ENCODE assay signal across 19 cellular contexts in genomic region chr2:227191367-227191766, GRCh38. TPM values are rescaled to one million over a fixed set of nuclear protein-coding genes. Genes with fewer than 3 reads are reported as not detected.
DNase-seq lines count a peak whose midpoint lies in the region; ATAC-seq, FAIRE-seq and TF ChIP-seq lines count a peak whose summit lies in the region.
"Had no signal": no experiment of that assay in that cellular context is flagged by ENCODE, and none has a peak within 500 bp of the region (broad histone marks: within the 10 kb centered on the region; RNA-seq: fewer than 3 reads in every experiment).

No MANE protein-coding gene starts in this region.

- H3K27ac ChIP-seq in A549 (peak overlapping the region; percentile 55 to 79), RWPE1 (no peak overlapping the region)
- H3K27ac ChIP-seq: KMS-11, upper lobe of left lung, VCaP had no signal

- DNase-seq in A549 (ENCODE audit: low read depth in 1 of 2, low spot score in 1 of 2) (peak; percentile 12 to 67), HEK293T (ENCODE audit: extremely low spot score) (peak; percentile 22), RPMI7951 (ENCODE audit: low read depth) (peak; percentile 84), fibroblast of the aortic adventitia (ENCODE audit: low read depth) (peak; percentile 45), HuH-7.5 (ENCODE audit: low spot score) (no peak), RWPE1 (ENCODE audit: low spot score) (no peak)
- DNase-seq: amniotic stem cell; DMS153; effector CD8-positive, alpha-beta T cell; glutamatergic neuron; HFFc6; upper lobe of left lung had no signal

- CTCF ChIA-PET in A549 (lab: Yijun Ruan, JAX) (interaction anchor here (0.9 kb wide), 1 partner anchor 47 kb away, joined by 5 read pairs; no protein-coding TSS in a partner anchor), HEK293T (lab: Yijun Ruan, JAX) (no interaction called here), RWPE1 (lab: Yijun Ruan, JAX) (interaction anchor here (0.6 kb wide), 1 partner anchor 288 kb away, joined by 4 read pairs; no protein-coding TSS in a partner anchor)

- no peaks in the 10 kb centered on the region for H3K9me3 ChIP-seq in A549
- H3K9me3 ChIP-seq: upper lobe of left lung had no signal

- ATAC-seq in A549 (peak in 1 of 2 experiments; percentile 64; a peak in 3 of 6 replicates), GM19328 (IDR thresholded peaks at IDR 0.05; ENCODE audit: unreplicated experiment) (no peak), HG03108 (IDR thresholded peaks at IDR 0.05; ENCODE audit: unreplicated experiment) (no peak)
- ATAC-seq: left lobe of liver, Right ventricle myocardium inferior had no signal

- TF ChIP-seq EP300 in A549 (IDR thresholded peaks at IDR 0.05): no peak

- H3K4me3 ChIP-seq in A549: no peak overlapping the region
- no peak overlapping the region for H3K4me3 ChIP-seq in fibroblast of the aortic adventitia (ENCODE audit: low read depth, low read length)
- H3K4me3 ChIP-seq: smooth muscle cell, upper lobe of left lung had no signal

- TF ChIP-seq CTCF in A549 (IDR thresholded peaks at IDR 0.05) (no peak), fibroblast of the aortic adventitia (IDR thresholded peaks at IDR 0.05; ENCODE audit: insufficient read depth, low read length) (no peak), RWPE1 (conservative IDR thresholded peaks at IDR 0.05; ENCODE audit: low read depth) (no peak)

- peaks cover 38% of the 10 kb centered on the region for H3K4me1 ChIP-seq in A549

- 32% methylated on average over 3 of the region's 3 CpGs for WGBS in A549 (ENCODE audit: missing lambda C conversion rate)

- no peak for FAIRE-seq in A549 (lab: Jason Lieb, UNC)

- TF ChIP-seq RAD21 in A549 (conservative IDR thresholded peaks at IDR 0.05 in 1 of 2, IDR thresholded peaks at IDR 0.05 in 1 of 2): no peak

- no peak for TF ChIP-seq POLR2A in A549 (IDR thresholded peaks at IDR 0.05; ENCODE audit: low read length)

- POLR2A ChIA-PET in A549 (lab: Yijun Ruan, JAX): no interaction called here
- POLR2A ChIA-PET in HEK293T (lab: Yijun Ruan, JAX): no interaction called here
- POLR2A ChIA-PET in RWPE1 (lab: Yijun Ruan, JAX; ENCODE audit: low non-redundant PET): no interaction called here

- peak overlapping the region; percentile 16 for H3K4me2 ChIP-seq in A549
- H3K4me2 ChIP-seq: KMS-11, smooth muscle cell had no signal

TF ChIP-seq in A549, 52 proteins besides CTCF, POLR2A, EP300 and RAD21 (continues in another document):
- no peak for TF ChIP-seq SMC3 (IDR thresholded peaks at IDR 0.05)
- no peak for TF ChIP-seq PHF8 (IDR thresholded peaks at IDR 0.05; ENCODE audit: borderline replicate concordance, low read depth)
- no peak for TF ChIP-seq FOSL2 (IDR thresholded peaks at IDR 0.05)
- peak; percentile 25; the same call in 1 of the 2 replicates for TF ChIP-seq FOSL2 (CRISPR knock-in tag; IDR thresholded peaks at IDR 0.05)
- TF ChIP-seq RARB (CRISPR knock-in tag; IDR thresholded peaks at IDR 0.05): no peak
- TF ChIP-seq HEYL (CRISPR knock-in tag; IDR thresholded peaks at IDR 0.05): no peak
- TF ChIP-seq E2F6 (IDR thresholded peaks at IDR 0.05; ENCODE audit: borderline replicate concordance, low read depth): no peak
- peak; percentile 98 for TF ChIP-seq MAFK (IDR thresholded peaks at IDR 0.05; ENCODE audit: partially characterized antibody)
- no peak for TF ChIP-seq ELK1 (IDR thresholded peaks at IDR 0.05; ENCODE audit: low read depth, low read length)
- no peak for TF ChIP-seq RCOR1 (IDR thresholded peaks at IDR 0.05; ENCODE audit: low read depth, low read length)
- no peak for TF ChIP-seq HES2 (IDR thresholded peaks at IDR 0.05)
- no peak for TF ChIP-seq TP53 (CRISPR knock-in tag; IDR thresholded peaks at IDR 0.05)
- no peak for TF ChIP-seq MAX (IDR thresholded peaks at IDR 0.05)
- no peak for TF ChIP-seq ZFP36 (IDR thresholded peaks at IDR 0.05; ENCODE audit: borderline replicate concordance, partially characterized antibody)
- TF ChIP-seq CEBPB (IDR thresholded peaks at IDR 0.05): no peak
- no peak for TF ChIP-seq KDM5A (IDR thresholded peaks at IDR 0.05)

TF ChIP-seq in HEK293T, 16 proteins besides CTCF, POLR2A, EP300 and RAD21:
- no peak for TF ChIP-seq TARDBP (IDR thresholded peaks at IDR 0.05)
- TF ChIP-seq ZNF384 (IDR thresholded peaks at IDR 0.05): no peak
- peak; percentile 53; the same call in 1 of the 2 replicates for TF ChIP-seq PKNOX1 (IDR thresholded peaks at IDR 0.05)

RNA-seq across cellular contexts. Expression of gene COL4A3, which starts 26.9 kb away (rescaled TPM):
- polyA plus RNA-seq in A549 (2011; rRNA removed) (6.8 and 7.4 TPM in 2 replicates), A549 (2017; fragmentation: RNase III; extraction: RNeasy Plus Mini Kit Qiagen cat#74134 plus additional on column Dnase treatment) (1.5 to 2.1 TPM (median 1.8 TPM) in 3 replicates)
- polyA plus RNA-seq in A549 (2012; cell fraction: cytosol; rRNA removed): 0.58 and 0.63 TPM in 2 replicates
- 4.8 and 6.5 TPM in 2 replicates for polyA plus RNA-seq in A549 (2012; cell fraction: nucleus; rRNA removed)
- polyA minus RNA-seq in A549 (2011; rRNA and poly(A)+ RNA removed): 6.0 and 7.0 TPM in 2 replicates
- 0.29 and 1.2 TPM in 2 replicates for total RNA-seq in RPMI7951 (2014; rRNA removed; shearing (Covaris generic))
- total RNA-seq in fibroblast of the aortic adventitia (ENCODE audit: low replicate concordance): 0.08 and 1.3 TPM in 2 replicates
- total RNA-seq: HFFc6, smooth muscle cell had no signal
- polyA plus RNA-seq: smooth muscle cell had no signal

RNA-seq across cellular contexts. Expression of gene COL4A4, which starts 27.4 kb away (rescaled TPM):
- polyA plus RNA-seq in A549 (2011; rRNA removed): 6.8 and 7.1 TPM in 2 replicates
- polyA plus RNA-seq in A549 (2012; cell fraction: cytosol; rRNA removed): 1.0 and 1.2 TPM in 2 replicates
- 3.7 and 4.7 TPM in 2 replicates for polyA plus RNA-seq in A549 (2012; cell fraction: nucleus; rRNA removed)
- polyA plus RNA-seq in A549 (2017; fragmentation: RNase III; extraction: RNeasy Plus Mini Kit Qiagen cat#74134 plus additional on column Dnase treatment): 1.4 to 2.2 TPM (median 1.7 TPM) in 3 replicates
- polyA minus RNA-seq in A549 (2011; rRNA and poly(A)+ RNA removed): 4.6 and 5.5 TPM in 2 replicates
- total RNA-seq in RPMI7951 (2014; rRNA removed; shearing (Covaris generic)): 0.72 and 1.4 TPM in 2 replicates
- total RNA-seq in fibroblast of the aortic adventitia (ENCODE audit: low replicate concordance): 1.1 and 2.6 TPM in 2 replicates

Comparison
In these comparisons a context has a peak if more than half of its experiments do, and no peak if none do; other contexts are left out.
1. DNase-seq: peak in A549 (2 of 2), HEK293T (single experiment), RPMI7951 (single experiment) and fibroblast of the aortic adventitia (single experiment); none in HuH-7.5 (single experiment) and RWPE1 (single experiment).